13 cellular contexts compared by ENCODE assay signal in the genomic region with DNA sequence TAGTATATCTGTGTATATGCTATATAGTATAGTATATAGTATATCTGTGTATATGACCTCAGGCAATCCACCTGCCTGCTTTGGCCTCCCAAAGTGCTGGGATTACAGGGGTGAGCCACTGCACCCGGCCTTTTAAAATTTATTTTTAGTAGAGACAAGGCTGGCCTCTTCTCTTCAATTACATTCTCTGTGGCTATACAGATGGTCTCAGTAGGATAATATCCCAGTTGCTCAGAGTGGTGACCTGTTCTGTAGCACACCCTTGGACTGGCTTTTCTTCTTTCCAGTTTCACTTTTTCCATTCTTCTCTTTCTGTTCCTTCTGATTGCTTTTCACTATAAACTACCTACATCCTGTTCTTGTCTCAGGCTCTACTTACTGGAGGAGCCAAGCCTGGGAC. TPM values are rescaled to one million over a fixed set of nuclear protein-coding genes. Genes with fewer than 3 reads are reported as not detected.
DNase-seq lines count a peak whose midpoint lies in the region; ATAC-seq and TF ChIP-seq lines count a peak whose summit lies in the region.
"Had no signal": no experiment of that assay in that cellular context is flagged by ENCODE, and none has a peak within 500 bp of the region (broad histone marks: within the 10 kb centered on the region; RNA-seq: fewer than 3 reads in every experiment).

No MANE protein-coding gene starts in this region.

- H3K27ac Mint-ChIP-seq in mesothelial cell of epicardium = peak overlapping the region; percentile 97
- H3K27ac Mint-ChIP-seq: activated CD4-positive, alpha-beta T cell treated with anti-CD3 and anti-CD28 coated beads, Interleukin-2, amount 10 ng/mL, durations not matched to agents 7 days and 5 days; activated naive CD8-positive, alpha-beta T cell treated with anti-CD3 and anti-CD28 coated beads, Interleukin-2, amount 50 U/mL, for 24 hours had no signal

- H3K27me3 Mint-ChIP-seq in mesothelial cell of epicardium (ENCODE audit: low read depth) = no peaks in the 10 kb centered on the region

- TF ChIP-seq CTCF in HCT116 (IDR thresholded peaks at IDR 0.05 in 2 of 3, conservative IDR thresholded peaks at IDR 0.05 in 1 of 3; ENCODE audit: borderline replicate concordance in 1 of 3, insufficient read depth in 1 of 3, low read depth in 2 of 3, low read length in 2 of 3) = no peak
- no peak for TF ChIP-seq CTCF in ascending aorta (IDR thresholded peaks at IDR 0.05)
- no peak for TF ChIP-seq CTCF in mesothelial cell of epicardium (IDR thresholded peaks at IDR 0.05; ENCODE audit: unreplicated experiment)
- no peak for TF ChIP-seq CTCF in thoracic aorta (IDR thresholded peaks at IDR 0.05)
- no peak for TF ChIP-seq CTCF in RWPE1 (conservative IDR thresholded peaks at IDR 0.05; ENCODE audit: low read depth)

- H3K36me3 ChIP-seq in HCT116 (ENCODE audit: control insufficient read depth in 1 of 2, insufficient read depth in 2 of 2, low read length in 2 of 2) = no peaks in the 10 kb centered on the region
- no peaks in the 10 kb centered on the region for H3K36me3 ChIP-seq in ascending aorta
- H3K36me3 ChIP-seq in thoracic aorta = no peaks in the 10 kb centered on the region

- H3K4me1 Mint-ChIP-seq in mesothelial cell of epicardium = peaks cover 28% of the 10 kb centered on the region

- no peak for TF ChIP-seq POLR2A in HCT116 (IDR thresholded peaks at IDR 0.05; ENCODE audit: borderline replicate concordance, extremely low read depth, insufficient read depth, insufficient read length)

- H3K9me3 ChIP-seq in HCT116 (ENCODE audit: control insufficient read depth in 1 of 2, insufficient read depth in 1 of 2, low read depth in 1 of 2, low read length in 2 of 2) = no peaks in the 10 kb centered on the region
- H3K9me3 ChIP-seq in ascending aorta = no peaks in the 10 kb centered on the region
- H3K9me3 ChIP-seq in thoracic aorta = no peaks in the 10 kb centered on the region

- no peaks in the 10 kb centered on the region for H3K79me2 ChIP-seq in HCT116 (ENCODE audit: insufficient read depth, low read length)

- TF ChIP-seq RAD21 in HCT116 (IDR thresholded peaks at IDR 0.05; ENCODE audit: low read depth) = no peak

- CTCF ChIA-PET in HCT116 (lab: Charles Lee) (interaction anchor here (1.0 to 2.3 kb wide), 5 partner anchors 32 to 77 kb away, joined by 5 to 84 read pairs (median 11); partner anchors contain the start of genes CIDEB and SDR39U1), RWPE1 (lab: Yijun Ruan, JAX) (no interaction called here)

- peak overlapping the region; percentile 89; the same call in 1 of the 2 replicates for H3K27ac ChIP-seq in HCT116 (ENCODE audit: low read depth, low read length)
- H3K27ac ChIP-seq in ascending aorta = peak overlapping the region; percentile 96 to 99
- H3K27ac ChIP-seq in thoracic aorta = peak overlapping the region; percentile 96 to 98
- H3K27ac ChIP-seq in RWPE1 = no peak overlapping the region

- POLR2A ChIA-PET in HCT116 (lab: Charles Lee) (interaction anchor here (1.1 to 2.2 kb wide), 2 partner anchors 66 to 72 kb away, joined by 3 to 33 read pairs; partner anchors contain the start of genes CBLN3 and KHNYN), RWPE1 (lab: Yijun Ruan, JAX; ENCODE audit: low non-redundant PET) (no interaction called here)

- no peak for ATAC-seq in HCT116
- ATAC-seq in thoracic aorta (ENCODE audit: insufficient number of reproducible peaks, low FRiP score, low read depth) = no peak

- no peak for DNase-seq in HCT116 (ENCODE audit: low read depth, low spot score)
- DNase-seq in ascending aorta (ENCODE audit: low spot score in 2 of 2) = no peak
- DNase-seq in mesothelial cell of epicardium (ENCODE audit: low spot score in 2 of 2, unreplicated experiment in 2 of 2) = no peak
- DNase-seq in thoracic aorta (ENCODE audit: low spot score) = no peak
- DNase-seq in retina = no peak
- DNase-seq in COLO829 (ENCODE audit: low spot score) = no peak
- DNase-seq in RWPE1 (ENCODE audit: low spot score) = no peak
- DNase-seq: activated naive CD8-positive, alpha-beta T cell treated with anti-CD3 and anti-CD28 coated beads, Interleukin-2, amount 50 U/mL, for 24 hours; NK-92 treated with Interleukin-12 subunit alpha and Interleukin-12 subunit beta, amount 100 ng/mL, for 24 hours; SIG-M5 had no signal

- peak overlapping the region; percentile 97 for H3K4me2 ChIP-seq in HCT116 (ENCODE audit: low read length)

- peak overlapping the region; percentile 78 for H2AFZ ChIP-seq in HCT116 (ENCODE audit: low read depth, low read length, poor library complexity, severe bottlenecking)

- H3K9me3 Mint-ChIP-seq in mesothelial cell of epicardium = peaks cover 4% of the 10 kb centered on the region
- H3K9me3 Mint-ChIP-seq: activated CD4-positive, alpha-beta T cell treated with anti-CD3 and anti-CD28 coated beads, Interleukin-2, amount 10 ng/mL, durations not matched to agents 7 days and 5 days; activated naive CD8-positive, alpha-beta T cell treated with anti-CD3 and anti-CD28 coated beads, Interleukin-2, amount 50 U/mL, for 24 hours; activated T-cell treated with anti-CD3 and anti-CD28 coated beads, Interleukin-2, amount 50 U/mL, for 4 hours; H9 had no signal

- no peaks in the 10 kb centered on the region for H3K27me3 ChIP-seq in HCT116 (ENCODE audit: insufficient read depth, low read length)
- H3K27me3 ChIP-seq in ascending aorta = no peaks in the 10 kb centered on the region
- H3K27me3 ChIP-seq in thoracic aorta (replicated peaks; ENCODE audit: insufficient read depth) = no peaks in the 10 kb centered on the region

- no peaks in the 10 kb centered on the region for H3K36me3 Mint-ChIP-seq in mesothelial cell of epicardium

- intact Hi-C loops in HCT116 (cut with micrococcal nuclease) (loop anchor here (1.0 kb wide), 3 partner anchors 47 to 71 kb away; no protein-coding TSS in a partner anchor), ascending aorta (cut with DNase I) (loop anchor here (5.0 to 10.0 kb wide), 4 partner anchors 250 to 1493 kb away; partner anchors contain the start of genes AP1G2, DCAF11, LRP10 and NRL)

- no TSS peak for BruUV-seq in HCT116 (replicated peaks; lab: Mats Ljungman, UMichigan)

- H3K4me3 ChIP-seq in HCT116 (replicated peaks in 1 of 2; ENCODE audit: low read depth in 1 of 2, low read length in 2 of 2) (peak overlapping the region in 1 of 2 experiments; percentile 64; a peak in 2 of 4 replicates), ascending aorta (peak overlapping the region in 1 of 2 donors; percentile 78), thoracic aorta (no peak overlapping the region)

- H3K9ac ChIP-seq in HCT116 (ENCODE audit: low read length) = no peak overlapping the region

- H3K4me1 ChIP-seq in HCT116 (ENCODE audit: control insufficient read depth in 1 of 2, insufficient read depth in 2 of 2, low read length in 2 of 2) (peaks cover 15 to 33% of the 10 kb centered on the region in 2 experiments), ascending aorta (peaks cover 6 to 18% of the 10 kb centered on the region in 2 donors), thoracic aorta (ENCODE audit: control insufficient read depth in 1 of 2, low read depth in 2 of 2) (peaks cover 10 to 32% of the 10 kb centered on the region in 2 donors)

- RAD21 ChIA-PET in HCT116 (lab: Charles Lee; ENCODE audit: low non-redundant PET in 1 of 2, low total read pairs in 2 of 2, uncharacterized antibody in 2 of 2, unreplicated experiment in 2 of 2) = interaction anchor here in 1 of 2 experiments (2.2 kb wide), 1 partner anchor 67 kb away, joined by 18 read pairs; no protein-coding TSS in a partner anchor

- no peak overlapping the region for H3K4me3 Mint-ChIP-seq in mesothelial cell of epicardium
- H3K4me3 Mint-ChIP-seq: activated CD4-positive, alpha-beta T cell treated with anti-CD3 and anti-CD28 coated beads, Interleukin-2, amount 10 ng/mL, durations not matched to agents 7 days and 5 days had no signal

- H3K9me2 ChIP-seq in HCT116 (ENCODE audit: insufficient read depth) = no peaks in the 10 kb centered on the region

- H4K20me1 ChIP-seq in HCT116 (ENCODE audit: insufficient read depth) = no peaks in the 10 kb centered on the region

TF ChIP-seq in HCT116, 20 proteins besides CTCF, POLR2A, EP300 and RAD21 (continues in another document):
- TF ChIP-seq SIN3A (IDR thresholded peaks at IDR 0.05; ENCODE audit: low read depth) (no peak), CBX3 (IDR thresholded peaks at IDR 0.05; ENCODE audit: low read depth) (no peak), SP1 (IDR thresholded peaks at IDR 0.05; ENCODE audit: low read depth) (no peak), JUND (IDR thresholded peaks at IDR 0.05) (no peak), ZFX (IDR thresholded peaks at IDR 0.05) (no peak), SRF (IDR thresholded peaks at IDR 0.05; ENCODE audit: low read depth) (no peak), EZH2phosphoT487 (IDR thresholded peaks at IDR 0.05; ENCODE audit: borderline replicate concordance) (no peak), FOSL1 (IDR thresholded peaks at IDR 0.05; ENCODE audit: low read depth) (no peak)
- TF ChIP-seq, protein P1, sequence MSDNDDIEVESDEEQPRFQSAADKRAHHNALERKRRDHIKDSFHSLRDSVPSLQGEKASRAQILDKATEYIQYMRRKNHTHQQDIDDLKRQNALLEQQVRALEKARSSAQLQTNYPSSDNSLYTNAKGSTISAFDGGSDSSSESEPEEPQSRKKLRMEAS (IDR thresholded peaks at IDR 0.05) = no peak
- TF ChIP-seq, protein P2, sequence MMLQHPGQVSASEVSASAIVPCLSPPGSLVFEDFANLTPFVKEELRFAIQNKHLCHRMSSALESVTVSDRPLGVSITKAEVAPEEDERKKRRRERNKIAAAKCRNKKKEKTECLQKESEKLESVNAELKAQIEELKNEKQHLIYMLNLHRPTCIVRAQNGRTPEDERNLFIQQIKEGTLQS (IDR thresholded peaks at IDR 0.05) = no peak

RNA-seq across cellular contexts. Expression of gene NFATC4, which starts 3.1 kb away (rescaled TPM):
- total RNA-seq in HCT116 (2021; ENCODE audit: unreplicated experiment) = 7.6 TPM
- polyA plus RNA-seq in HCT116 (2012) = 6.2 and 6.4 TPM in 2 replicates
- total RNA-seq in ascending aorta = 58.9 TPM
- total RNA-seq in mesothelial cell of epicardium = 291 to 298 TPM (median 292 TPM) in 3 replicates
- 10 to 100 TPM; 62.0 to 84.5 TPM for total RNA-seq in thoracic aorta
- total RNA-seq: activated CD4-positive, alpha-beta T cell treated with anti-CD3 and anti-CD28 coated beads, Interleukin-2, amount 10 ng/mL, durations not matched to agents 7 days and 5 days had no signal

RNA-seq across cellular contexts. Expression of gene RIPK3, which starts 25.1 kb away (rescaled TPM):
- total RNA-seq in HCT116 (2021; ENCODE audit: unreplicated experiment) (not detected), ascending aorta (2.3 TPM), mesothelial cell of epicardium (1.9 to 2.2 TPM (median 2.0 TPM) in 3 replicates), thoracic aorta (10 to 100 TPM in 1 of 2 donors, 1 to 10 TPM in 1; 6.8 to 17.9 TPM)
- not detected in 2 replicates for polyA plus RNA-seq in HCT116 (2012)

RNA-seq across cellular contexts. Expression of gene ADCY4, which starts 30.0 kb away (rescaled TPM):
- total RNA-seq in HCT116 (2021; ENCODE audit: unreplicated experiment) (0.86 TPM), ascending aorta (143 TPM), mesothelial cell of epicardium (2.8 to 3.4 TPM (median 3.4 TPM) in 3 replicates), thoracic aorta (10 to 100 TPM; 25.5 to 28.7 TPM)
- 0.10 TPM in 2 replicates for polyA plus RNA-seq in HCT116 (2012)

RNA-seq across cellular contexts. Expression of gene NYNRIN, which starts 34.0 kb away (rescaled TPM):
- 0.27 TPM for total RNA-seq in HCT116 (2021; ENCODE audit: unreplicated experiment)
- 0.05 and 0.13 TPM in 2 replicates for polyA plus RNA-seq in HCT116 (2012)
- 23.1 TPM for total RNA-seq in ascending aorta
- total RNA-seq in mesothelial cell of epicardium = 171 to 173 TPM (median 173 TPM) in 3 replicates
- total RNA-seq in thoracic aorta = 10 to 100 TPM in 1 of 2 donors, 1 to 10 TPM in 1; 9.5 to 11.6 TPM

RNA-seq across cellular contexts. Expression of gene LTB4R, which starts 53.5 kb away (rescaled TPM):
- total RNA-seq in HCT116 (2021; ENCODE audit: unreplicated experiment) (14.8 TPM), ascending aorta (3.6 TPM), mesothelial cell of epicardium (10.7 to 11.8 TPM (median 11.1 TPM) in 3 replicates), thoracic aorta (10 to 100 TPM in 1 of 2 donors, 1 to 10 TPM in 1; 8.9 to 13.1 TPM)
- 10.4 and 12.6 TPM in 2 replicates for polyA plus RNA-seq in HCT116 (2012)
